In genomic region chr5:52623291-52623690, GRCh38 we compare ENCODE assay signal across 7 cellular contexts.
"Had no signal": no experiment of that assay in that cellular context is flagged by ENCODE, and none has a peak within 500 bp of the region (broad histone marks: within the 10 kb centered on the region; RNA-seq: fewer than 3 reads in every experiment).

No MANE protein-coding gene starts in this region.

- FAIRE-seq: HTR-8/SVneo, K562 had no signal

- H3K27ac ChIP-seq: HL-60, KMS-11 had no signal

- DNase-seq: IMR-90, KBM-7, KG1 had no signal

- H3K4me2 ChIP-seq: KMS-11 had no signal

- ATAC-seq: K562 had no signal

- H3K9ac ChIP-seq: KMS-11 had no signal

- H3K4me3 ChIP-seq: K562 had no signal
